Comparison of ENCODE assay signal across 9 cellular contexts in genomic region chr3:72847282-72847681, GRCh38. TPM values are rescaled to one million over a fixed set of nuclear protein-coding genes. Genes with fewer than 3 reads are reported as not detected.
DNase-seq lines count a peak whose midpoint lies in the region; ATAC-seq and TF ChIP-seq lines count a peak whose summit lies in the region.
"Had no signal": no experiment of that assay in that cellular context is flagged by ENCODE, and none has a peak within 500 bp of the region (broad histone marks: within the 10 kb centered on the region; RNA-seq: fewer than 3 reads in every experiment).

No MANE protein-coding gene starts in this region.

- TF ChIP-seq CTCF in BJ (IDR thresholded peaks at IDR 0.05; ENCODE audit: insufficient read depth, low read depth, low read length) = no peak
- no peak for TF ChIP-seq CTCF in chondrocyte (IDR thresholded peaks at IDR 0.05)

- no peak for DNase-seq in BJ (ENCODE audit: low read depth)
- DNase-seq in KBM-7 = peak; percentile 15
- no peak for DNase-seq in chondrocyte (ENCODE audit: low spot score)
- no peak for DNase-seq in naive thymus-derived CD8-positive, alpha-beta T cell
- DNase-seq in retina = no peak
- no peak for DNase-seq in sciatic nerve (ENCODE audit: low spot score)

- peak overlapping the region; percentile 63 for H3K4me3 ChIP-seq in BJ (ENCODE audit: low read depth, low read length)

- no peaks in the 10 kb centered on the region for H3K27me3 Mint-ChIP-seq in chondrocyte (ENCODE audit: low read depth)
- no peaks in the 10 kb centered on the region for H3K27me3 Mint-ChIP-seq in naive thymus-derived CD8-positive, alpha-beta T cell

- H3K4me3 Mint-ChIP-seq in chondrocyte (ENCODE audit: unreplicated experiment) = peak overlapping the region; percentile 89
- peak overlapping the region; percentile 92 to 99 (median 97) for H3K4me3 Mint-ChIP-seq in naive thymus-derived CD8-positive, alpha-beta T cell

- ATAC-seq in naive thymus-derived CD8-positive, alpha-beta T cell = no peak
- ATAC-seq in GM19351 (IDR thresholded peaks at IDR 0.05; ENCODE audit: unreplicated experiment) (no peak), sciatic nerve (no peak), GM19395 (IDR thresholded peaks at IDR 0.05; ENCODE audit: unreplicated experiment) (no peak)

- intact Hi-C loops in sciatic nerve (cut with DNase I) = no loop called here

- no peaks in the 10 kb centered on the region for H3K27me3 ChIP-seq in BJ (ENCODE audit: control insufficient read depth, insufficient read depth, low read length)

- peak overlapping the region; percentile 91 for H3K27ac Mint-ChIP-seq in chondrocyte (ENCODE audit: unreplicated experiment)
- H3K27ac Mint-ChIP-seq in naive thymus-derived CD8-positive, alpha-beta T cell = peak overlapping the region; percentile 13 to 91 (median 85)

- CTCF ChIA-PET in BJ (lab: Yijun Ruan, JAX) = interaction anchor here (1.4 to 5.2 kb wide), 2 partner anchors 92 to 238 kb away, joined by 5 to 35 read pairs; no protein-coding TSS in a partner anchor

- H3K36me3 Mint-ChIP-seq in chondrocyte (ENCODE audit: low read depth) = peaks cover 1% of the 10 kb centered on the region
- peaks cover 0 to 17% (median 0%) of the 10 kb centered on the region in 3 donors for H3K36me3 Mint-ChIP-seq in naive thymus-derived CD8-positive, alpha-beta T cell

- H3K9me3 Mint-ChIP-seq in chondrocyte (ENCODE audit: low read depth) = no peaks in the 10 kb centered on the region
- no peaks in the 10 kb centered on the region for H3K9me3 Mint-ChIP-seq in naive thymus-derived CD8-positive, alpha-beta T cell

- no peaks in the 10 kb centered on the region; the same call in 1 of the 2 replicates for H3K36me3 ChIP-seq in BJ (ENCODE audit: control insufficient read depth, insufficient read depth, low read length)

- in situ Hi-C loops in KBM-7 (cut with MboI; ENCODE audit: low pct_unique_long_range_greater_than_20kb, low sequenced_read_pairs) = no loop called here

- peaks cover 47% of the 10 kb centered on the region for H3K4me1 Mint-ChIP-seq in chondrocyte (ENCODE audit: low read depth)
- peaks cover 25 to 57% (median 51%) of the 10 kb centered on the region in 4 donors for H3K4me1 Mint-ChIP-seq in naive thymus-derived CD8-positive, alpha-beta T cell

- POLR2A ChIA-PET in BJ (lab: Charles Lee) = no interaction called here
- POLR2A ChIA-PET in naive thymus-derived CD8-positive, alpha-beta T cell (lab: Charles Lee) = interaction anchor here (0.6 kb wide), 1 partner anchor 760 kb away, joined by 5 read pairs; no protein-coding TSS in a partner anchor

RNA-seq across cellular contexts. Expression of gene SHQ1, which starts 1.0 kb away (rescaled TPM):
- 9.5 and 14.3 TPM in 2 replicates for polyA plus RNA-seq in BJ (2011; rRNA removed)
- polyA minus RNA-seq in BJ (2011; rRNA and poly(A)+ RNA removed) = 5.8 and 7.0 TPM in 2 replicates
- total RNA-seq in chondrocyte = 14.8 to 27.5 TPM (median 16.5 TPM) in 3 replicates
- total RNA-seq in naive thymus-derived CD8-positive, alpha-beta T cell = 10 to 100 TPM; 23.4 to 26.4 TPM
- 10 to 100 TPM; 14.8 to 22.7 (median 16.5) TPM for polyA plus RNA-seq in naive thymus-derived CD8-positive, alpha-beta T cell
- total RNA-seq in sciatic nerve = 16.2 TPM

RNA-seq across cellular contexts. Expression of gene GXYLT2, which starts 40.6 kb away (rescaled TPM):
- 5.7 and 6.3 TPM in 2 replicates for polyA plus RNA-seq in BJ (2011; rRNA removed)
- 8.6 and 12.8 TPM in 2 replicates for polyA minus RNA-seq in BJ (2011; rRNA and poly(A)+ RNA removed)
- total RNA-seq in chondrocyte = 93.0 to 140 TPM (median 99.3 TPM) in 3 replicates
- not detected for total RNA-seq in naive thymus-derived CD8-positive, alpha-beta T cell
- not detected for polyA plus RNA-seq in naive thymus-derived CD8-positive, alpha-beta T cell
- total RNA-seq in sciatic nerve = 22.7 TPM
- total RNA-seq: activated CD8-positive, alpha-beta memory T cell treated with anti-CD3 and anti-CD28 coated beads for 36 hours had no signal

Comparison
In these comparisons a context has a peak if more than half of its experiments do, and no peak if none do; other contexts are left out.
1. RNA of gene GXYLT2, which starts 40.6 kb away (total RNA-seq): 93.0 to 140 TPM in chondrocyte and 22.7 TPM in sciatic nerve (single experiment); not detected in naive thymus-derived CD8-positive, alpha-beta T cell; every median in the first group is over 10 times any median in the second.